ENCODE assay signal across 11 cellular contexts in genomic region chr19:13032837-13033236, GRCh38. TPM values are rescaled to one million over a fixed set of nuclear protein-coding genes. Genes with fewer than 3 reads are reported as not detected.
DNase-seq lines count a peak whose midpoint lies in the region; ATAC-seq, FAIRE-seq and TF ChIP-seq lines count a peak whose summit lies in the region.
"Had no signal": no experiment of that assay in that cellular context is flagged by ENCODE, and none has a peak within 500 bp of the region (broad histone marks: within the 10 kb centered on the region; RNA-seq: fewer than 3 reads in every experiment).

No MANE protein-coding gene starts in this region.

- no peak overlapping the region for H2AFZ ChIP-seq in keratinocyte (ENCODE audit: control insufficient read depth, low read length)

- no peak for ATAC-seq in GM18861 (IDR thresholded peaks at IDR 0.05; ENCODE audit: unreplicated experiment)
- no peak for ATAC-seq in HG02970 (IDR thresholded peaks at IDR 0.05; ENCODE audit: low FRiP score, unreplicated experiment)
- ATAC-seq in GM21390 (IDR thresholded peaks at IDR 0.05; ENCODE audit: unreplicated experiment), result no peak

- H3K9me1 ChIP-seq in keratinocyte (ENCODE audit: control insufficient read depth, extremely low read depth, insufficient read depth, low read length), result peaks cover 5% of the 10 kb centered on the region

- H3K36me3 ChIP-seq in BLaER1 treated with 17β-estradiol and CSF1 and Interleukin-3, amounts not matched to agents 10 nM and 100 nM, result peaks cover 0 to 31% (median 3%) of the 10 kb centered on the region in 11 experiments; a peak in 6 of 22 replicates
- H3K36me3 ChIP-seq in keratinocyte (ENCODE audit: control insufficient read depth in 2 of 2, extremely low read depth in 1 of 2, insufficient read depth in 2 of 2, low read length in 2 of 2), result peaks cover 0 to 29% of the 10 kb centered on the region in 2 experiments
- peaks cover 0 to 6% (median 6%) of the 10 kb centered on the region in 3 donors for H3K36me3 ChIP-seq in skeletal muscle tissue (ENCODE audit: control insufficient read depth in 3 of 3, insufficient read depth in 3 of 3, low read length in 3 of 3)

- peaks cover 67% of the 10 kb centered on the region for H3K79me2 ChIP-seq in keratinocyte (ENCODE audit: control insufficient read depth, insufficient read depth, low read length)

- H3K9ac ChIP-seq in BLaER1 treated with 17β-estradiol and CSF1 and Interleukin-3, amounts not matched to agents 10 nM and 100 nM, result peak overlapping the region in 2 of 11 experiments; percentile 54 to 58; a peak in 1 of 22 replicates
- peak overlapping the region; percentile 60 for H3K9ac ChIP-seq in keratinocyte (ENCODE audit: control insufficient read depth, extremely low read depth, insufficient read depth, low read length)
- peak overlapping the region; percentile 25 to 85 (median 41) for H3K9ac ChIP-seq in skeletal muscle tissue (ENCODE audit: low read depth in 1 of 3, low read length in 3 of 3)

- peaks cover 26 to 99% (median 88%) of the 10 kb centered on the region in 10 experiments for H3K4me1 ChIP-seq in BLaER1 treated with 17β-estradiol and CSF1 and Interleukin-3, amounts not matched to agents 10 nM and 100 nM
- H3K4me1 ChIP-seq in keratinocyte (ENCODE audit: control insufficient read depth, extremely low read depth, insufficient read depth, low read length) (peaks cover 100% of the 10 kb centered on the region), skeletal muscle tissue (ENCODE audit: control insufficient read depth in 3 of 3, insufficient read depth in 3 of 3, low read length in 3 of 3) (peaks cover 92 to 100% (median 99%) of the 10 kb centered on the region in 3 donors)

- H3K27ac ChIP-seq in BLaER1 treated with 17β-estradiol and CSF1 and Interleukin-3, amounts not matched to agents 10 nM and 100 nM, result peak overlapping the region in 2 of 11 experiments; percentile 8 to 54; a peak in 2 of 22 replicates
- H3K27ac ChIP-seq in angular gyrus (ENCODE audit: low read depth, low read length), result peak overlapping the region; percentile 98
- H3K27ac ChIP-seq in keratinocyte (ENCODE audit: control insufficient read depth, insufficient read depth, low read length), result peak overlapping the region; percentile 83
- H3K27ac ChIP-seq in skeletal muscle tissue (ENCODE audit: low read depth, low read length), result peak overlapping the region; percentile 95

- peaks cover 0 to 88% (median 24%) of the 10 kb centered on the region in 11 experiments; a peak in 14 of 22 replicates for H4K20me1 ChIP-seq in BLaER1 treated with 17β-estradiol and CSF1 and Interleukin-3, amounts not matched to agents 10 nM and 100 nM
- no peaks in the 10 kb centered on the region for H4K20me1 ChIP-seq in keratinocyte (ENCODE audit: control insufficient read depth, extremely low read depth, insufficient read depth, low read length)

- no peaks in the 10 kb centered on the region for H3K27me3 ChIP-seq in BLaER1 treated with 17β-estradiol and CSF1 and Interleukin-3, amounts not matched to agents 10 nM and 100 nM
- no peaks in the 10 kb centered on the region for H3K27me3 ChIP-seq in keratinocyte (ENCODE audit: control insufficient read depth, extremely low read depth, insufficient read depth, low read length)
- no peaks in the 10 kb centered on the region for H3K27me3 ChIP-seq in skeletal muscle tissue (ENCODE audit: control insufficient read depth in 3 of 3, insufficient read depth in 3 of 3, low read length in 3 of 3)

- TF ChIP-seq CTCF in keratinocyte (optimal IDR thresholded peaks at IDR 0.05 in 1 of 3, IDR thresholded peaks at IDR 0.05 in 1 of 3, conservative IDR thresholded peaks at IDR 0.05 in 1 of 3; ENCODE audit: extremely low read depth in 1 of 3, insufficient read depth in 2 of 3, low read length in 3 of 3), result no peak

- dilution Hi-C loops in keratinocyte (cut with MboI; ENCODE audit: extremely low pct_ligation_motif_present, low sequenced_read_pairs), result no loop called here

- H3K9me3 ChIP-seq in BLaER1 treated with 17β-estradiol and CSF1 and Interleukin-3, amounts not matched to agents 10 nM and 100 nM (replicated peaks in 1 of 11), result no peaks in the 10 kb centered on the region
- H3K9me3 ChIP-seq in keratinocyte (ENCODE audit: control insufficient read depth, low read depth, low read length) (no peaks in the 10 kb centered on the region), skeletal muscle tissue (ENCODE audit: control insufficient read depth in 3 of 3, low read length in 3 of 3) (no peaks in the 10 kb centered on the region)

- peak overlapping the region in 9 of 11 experiments; percentile 51 to 78 (median 70); a peak in 17 of 22 replicates for H3K4me2 ChIP-seq in BLaER1 treated with 17β-estradiol and CSF1 and Interleukin-3, amounts not matched to agents 10 nM and 100 nM
- H3K4me2 ChIP-seq in keratinocyte (ENCODE audit: control insufficient read depth, extremely low read depth, insufficient read depth, low read depth, low read length), result peak overlapping the region; percentile 65

- H3K4me3 ChIP-seq in BLaER1 treated with 17β-estradiol and CSF1 and Interleukin-3, amounts not matched to agents 10 nM and 100 nM, result no peak overlapping the region
- no peak overlapping the region for H3K4me3 ChIP-seq in keratinocyte (ENCODE audit: control insufficient read depth in 2 of 3, extremely low read depth in 1 of 3, insufficient read depth in 2 of 3, low read depth in 1 of 3, low read length in 3 of 3)
- peak overlapping the region in 1 of 3 donors; percentile 61 for H3K4me3 ChIP-seq in skeletal muscle tissue (ENCODE audit: low read length in 3 of 3)

- no peak for FAIRE-seq in keratinocyte (lab: Jason Lieb, UNC)

- DNase-seq in keratinocyte (ENCODE audit: low read depth, low spot score), result no peak
- DNase-seq in effector CD8-positive, alpha-beta T cell (lab: John Stamatoyannopoulos, UW), result no peak
- DNase-seq: activated naive CD4-positive, alpha-beta T cell; hippocampal formation; MM.1S had no signal

RNA-seq across cellular contexts. Expression of gene NFIX, which starts 37.6 kb away (rescaled TPM):
- polyA plus RNA-seq in keratinocyte, result 3.1 to 21.4 TPM (median 5.2 TPM) in 3 replicates
- 13.1 TPM for polyA plus RNA-seq in keratinocyte (2011; ENCODE audit: low read depth)
- 8.8 and 19.1 TPM in 2 replicates for polyA plus RNA-seq in keratinocyte (2011; cell fraction: cytosol; rRNA removed)
- 16.8 and 22.7 TPM in 2 replicates for polyA plus RNA-seq in keratinocyte (2011; cell fraction: nucleus; rRNA removed)
- polyA plus RNA-seq in keratinocyte (2012; ENCODE audit: low replicate concordance), result 11.9 and 50.9 TPM in 2 replicates
- polyA minus RNA-seq in keratinocyte, result 8.7 to 101 TPM (median 9.2 TPM) in 3 replicates
- polyA minus RNA-seq in keratinocyte (2011; cell fraction: cytosol; rRNA and poly(A)+ RNA removed), result 22.1 TPM
- polyA minus RNA-seq in keratinocyte (2011; cell fraction: nucleus; rRNA and poly(A)+ RNA removed), result 9.8 and 16.2 TPM in 2 replicates
- total RNA-seq in skeletal muscle tissue, result 49.1 TPM
